ENCODE assay signal across 11 cellular contexts in genomic region chr2:4763009-4763408, GRCh38.
A peak's percentile ranks its signal among the peaks of the same experiment; 100 is the strongest.
DNase-seq lines count a peak whose midpoint lies in the region; ATAC-seq and TF ChIP-seq lines count a peak whose summit lies in the region.
"Had no signal": no experiment of that assay in that cellular context is flagged by ENCODE, and none has a peak within 500 bp of the region (broad histone marks: within the 10 kb centered on the region; RNA-seq: fewer than 3 reads in every experiment).

No MANE protein-coding gene starts in this region.

- H3K27me3 ChIP-seq in Karpas-422 (ENCODE audit: low read length), result no peaks in the 10 kb centered on the region
- no peaks in the 10 kb centered on the region for H3K27me3 ChIP-seq in hepatocyte

- ATAC-seq in GM21447 (IDR thresholded peaks at IDR 0.05; ENCODE audit: unreplicated experiment), result no peak
- ATAC-seq in GM18519 (IDR thresholded peaks at IDR 0.05; ENCODE audit: low FRiP score, unreplicated experiment), result no peak
- ATAC-seq in HG02973 (IDR thresholded peaks at IDR 0.05; ENCODE audit: unreplicated experiment), result no peak

- H4K20me1 ChIP-seq in Karpas-422 (ENCODE audit: insufficient read depth, low read depth, low read length) (no peaks in the 10 kb centered on the region), hepatocyte (ENCODE audit: insufficient read depth, poor library complexity, severe bottlenecking) (no peaks in the 10 kb centered on the region)

- H3K4me2 ChIP-seq in Karpas-422 (ENCODE audit: low read depth, low read length, poor library complexity, severe bottlenecking), result no peak overlapping the region
- peak overlapping the region; percentile 26 for H3K4me2 ChIP-seq in hepatocyte

- no peaks in the 10 kb centered on the region for H3K4me1 ChIP-seq in Karpas-422 (ENCODE audit: low read length)
- H3K4me1 ChIP-seq in hepatocyte (ENCODE audit: insufficient read depth), result no peaks in the 10 kb centered on the region

- H3K79me2 ChIP-seq in Karpas-422 (ENCODE audit: low read length) (no peaks in the 10 kb centered on the region), hepatocyte (no peaks in the 10 kb centered on the region)

- no peaks in the 10 kb centered on the region for H3K36me3 ChIP-seq in Karpas-422 (ENCODE audit: insufficient read depth, low read length)
- no peaks in the 10 kb centered on the region for H3K36me3 ChIP-seq in hepatocyte (replicated peaks; ENCODE audit: insufficient read depth, low read depth)

- H3K9ac ChIP-seq in Karpas-422 (ENCODE audit: low read length), result no peak overlapping the region

- in situ Hi-C loops in ACHN (cut with HindIII; ENCODE audit: low pct_ligation_motif_present, low pct_unique_long_range_greater_than_20kb, low sequenced_read_pairs), result no loop called here

- H3K27ac ChIP-seq in Karpas-422 (ENCODE audit: low read length), result no peak overlapping the region
- H3K27ac ChIP-seq in hepatocyte, result no peak overlapping the region

- H3K9me2 ChIP-seq in Karpas-422 (replicated peaks; ENCODE audit: insufficient read depth, low read length) (no peaks in the 10 kb centered on the region; the same call in 1 of the 2 replicates), hepatocyte (replicated peaks; ENCODE audit: insufficient read depth) (no peaks in the 10 kb centered on the region)

- 6% methylated on average over 4 of the region's 4 CpGs for WGBS in hepatocyte (ENCODE audit: low lambda C conversion rate, missing lambda C conversion rate)

- DNase-seq in ACHN (peak; percentile 28), Karpas-422 (peak; percentile 70), OCI-M1 (lab: John Stamatoyannopoulos, UW) (peak; percentile 59), hepatocyte (ENCODE audit: low spot score) (peak; percentile 74), HPDE6-E6E7 (ENCODE audit: extremely low spot score) (no peak)
- DNase-seq: HFFc6, mesenchymal stem cell, T-helper 1 cell had no signal

- no peak overlapping the region for H3K4me3 ChIP-seq in Karpas-422 (ENCODE audit: low read length)
- H3K4me3 ChIP-seq in hepatocyte, result no peak overlapping the region

- H3K9me3 ChIP-seq in Karpas-422 (ENCODE audit: low read length) (no peaks in the 10 kb centered on the region), hepatocyte (ENCODE audit: low read depth) (no peaks in the 10 kb centered on the region)

- H2AFZ ChIP-seq in Karpas-422 (ENCODE audit: low read length) (no peak overlapping the region), hepatocyte (no peak overlapping the region)

- peak; percentile 69 for TF ChIP-seq CTCF in hepatocyte (IDR thresholded peaks at IDR 0.05; ENCODE audit: poor library complexity)
